Comparison of ENCODE assay signal across 24 cellular contexts in the genomic region with DNA sequence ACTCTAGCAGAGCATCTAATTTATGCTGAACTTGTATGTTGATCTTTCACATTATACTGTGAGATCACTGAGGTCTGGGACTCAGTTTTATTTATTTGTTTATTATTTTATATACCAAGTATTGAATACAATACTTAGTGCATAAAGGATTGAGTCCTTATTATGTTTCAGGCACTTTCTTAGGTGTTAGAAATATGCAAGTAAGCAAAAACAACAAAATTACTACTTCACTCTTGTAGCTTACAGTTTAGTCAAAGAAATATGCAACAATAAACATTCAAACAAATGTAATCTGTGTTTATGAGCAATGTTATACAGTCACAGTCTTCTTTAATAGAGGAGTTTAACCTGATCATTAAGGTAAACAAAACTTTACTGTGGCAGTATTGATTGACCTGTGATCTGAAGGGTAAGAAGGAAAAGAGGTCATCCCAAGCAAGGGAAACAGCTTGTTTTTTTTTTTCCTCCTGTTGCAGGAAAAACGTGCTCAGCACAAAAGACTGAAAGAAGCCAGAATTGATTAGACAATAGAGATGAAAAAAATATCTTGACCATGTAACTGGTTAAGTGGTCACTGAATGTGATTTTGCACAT.
DNase-seq lines count a peak whose midpoint lies in the region; ATAC-seq, FAIRE-seq and TF ChIP-seq lines count a peak whose summit lies in the region.
"Had no signal": no experiment of that assay in that cellular context is flagged by ENCODE, and none has a peak within 500 bp of the region (broad histone marks: within the 10 kb centered on the region; RNA-seq: fewer than 3 reads in every experiment).

No MANE protein-coding gene starts in this region.

- no peak overlapping the region for H2BK5ac ChIP-seq in IMR-90 (ENCODE audit: low read depth, low read length, poor library complexity, severe bottlenecking)

- no peak overlapping the region for H4K91ac ChIP-seq in IMR-90 (ENCODE audit: insufficient read depth, low read depth, low read length)

- H3K4me1 Mint-ChIP-seq in activated CD4-positive, alpha-beta T cell treated with anti-CD3 and anti-CD28 coated beads, Interleukin-2, amount 10 ng/mL, durations not matched to agents 7 days and 5 days = no peaks in the 10 kb centered on the region
- H3K4me1 Mint-ChIP-seq: CD14-positive monocyte; CD8-positive, alpha-beta memory T cell had no signal

- H3K23ac ChIP-seq in IMR-90 (ENCODE audit: low read depth, low read length) = no peak overlapping the region

- H3K56ac ChIP-seq in IMR-90 (ENCODE audit: extremely low read depth, insufficient read depth, low read length) = no peak overlapping the region

- no peak overlapping the region for H3K4me3 Mint-ChIP-seq in activated CD4-positive, alpha-beta T cell treated with anti-CD3 and anti-CD28 coated beads, Interleukin-2, amount 10 ng/mL, durations not matched to agents 7 days and 5 days
- H3K4me3 Mint-ChIP-seq: CD14-positive monocyte; CD4-positive, alpha-beta T cell; CD8-positive, alpha-beta memory T cell; HFFc6 had no signal

- in situ Hi-C loops in IMR-90 (cut with MboI; ENCODE audit: low sequenced_read_pairs) (no loop called here), K562 (cut with MboI) (no loop called here), ACHN (cut with HindIII; ENCODE audit: low pct_ligation_motif_present, low pct_unique_long_range_greater_than_20kb, low sequenced_read_pairs) (no loop called here)

- no peak for ATAC-seq in IMR-90 (ENCODE audit: low read depth)
- no peak for ATAC-seq in K562
- no peak for ATAC-seq in GM21447 (IDR thresholded peaks at IDR 0.05; ENCODE audit: unreplicated experiment)

- no peak overlapping the region for H2AK9ac ChIP-seq in IMR-90 (replicated peaks; ENCODE audit: low read depth, low read length, poor library complexity)

- H3K36me3 ChIP-seq in IMR-90 (ENCODE audit: control insufficient read depth, insufficient read depth, low read length) = no peaks in the 10 kb centered on the region
- no peaks in the 10 kb centered on the region for H3K36me3 ChIP-seq in K562 (ENCODE audit: control insufficient read depth, insufficient read depth, low read length)
- H3K36me3 ChIP-seq in liver (ENCODE audit: control insufficient read depth in 4 of 4, insufficient read depth in 3 of 4, low read depth in 1 of 4, low read length in 3 of 4) = no peaks in the 10 kb centered on the region
- H3K36me3 ChIP-seq: BE2C; BLaER1 treated with 17β-estradiol and CSF1 and Interleukin-3, amounts not matched to agents 10 nM and 100 nM; HAP-1 had no signal

- no peak overlapping the region for H3K14ac ChIP-seq in IMR-90 (replicated peaks; ENCODE audit: low read depth, low read length)

- no peak overlapping the region for H3K27ac Mint-ChIP-seq in activated CD4-positive, alpha-beta T cell treated with anti-CD3 and anti-CD28 coated beads, Interleukin-2, amount 10 ng/mL, durations not matched to agents 7 days and 5 days
- H3K27ac Mint-ChIP-seq: CD14-positive monocyte; CD4-positive, alpha-beta T cell; CD8-positive, alpha-beta memory T cell; HFFc6 had no signal

- peaks cover 7% of the 10 kb centered on the region for H3K9me3 Mint-ChIP-seq in activated CD4-positive, alpha-beta T cell treated with anti-CD3 and anti-CD28 coated beads, Interleukin-2, amount 10 ng/mL, durations not matched to agents 7 days and 5 days

- TF ChIP-seq EP300 in K562 (IDR thresholded peaks at IDR 0.05; ENCODE audit: low read length) = no peak

- DNase-seq in IMR-90 (no peak), K562 (ENCODE audit: extremely low read depth in 1 of 4, low spot score in 3 of 4) (no peak), EL (no peak), ACHN (no peak)
- DNase-seq in activated CD4-positive, alpha-beta T cell treated with anti-CD3 and anti-CD28 coated beads, Interleukin-2, amount 10 ng/mL, durations not matched to agents 7 days and 5 days = no peak
- DNase-seq: 8988T; AML-193; BE2C; CD4-positive, alpha-beta T cell; CD8-positive, alpha-beta memory T cell; DMS 273 treated with DMSO at 0.1 percent for 48 hours; DMS79; GF-D8; GOT3; HFFc6 had no signal

- no peak overlapping the region for H3K18ac ChIP-seq in IMR-90 (ENCODE audit: low read depth, low read length)

- CTCF ChIA-PET in IMR-90 (lab: Yijun Ruan, JAX) = no interaction called here
- CTCF ChIA-PET in K562 (lab: Yijun Ruan, JAX; ENCODE audit: low intra/inter-chr PET ratio) = no interaction called here
- CTCF ChIA-PET in activated CD4-positive, alpha-beta T cell treated with anti-CD3 and anti-CD28 coated beads, Interleukin-2, amount 10 ng/mL, durations not matched to agents 7 days and 5 days (lab: Charles Lee) = no interaction called here

- H3K9ac ChIP-seq in IMR-90 (ENCODE audit: low read depth, low read length) = no peak overlapping the region
- no peak overlapping the region for H3K9ac ChIP-seq in K562 (ENCODE audit: insufficient read depth in 1 of 2, low read depth in 2 of 2, low read length in 2 of 2)
- H3K9ac ChIP-seq in liver (ENCODE audit: low read depth in 1 of 2, low read length in 2 of 2) = no peak overlapping the region
- H3K9ac ChIP-seq: BLaER1 treated with 17β-estradiol and CSF1 and Interleukin-3, amounts not matched to agents 10 nM and 100 nM had no signal

- POLR2A ChIA-PET in IMR-90 (lab: Charles Lee; ENCODE audit: unreplicated experiment) = no interaction called here
- POLR2A ChIA-PET in K562 (lab: Yijun Ruan, JAX) = no interaction called here
- POLR2A ChIA-PET in activated CD4-positive, alpha-beta T cell treated with anti-CD3 and anti-CD28 coated beads, Interleukin-2, amount 10 ng/mL, durations not matched to agents 7 days and 5 days (lab: Charles Lee) = no interaction called here

- H3K36me3 Mint-ChIP-seq in activated CD4-positive, alpha-beta T cell treated with anti-CD3 and anti-CD28 coated beads, Interleukin-2, amount 10 ng/mL, durations not matched to agents 7 days and 5 days (ENCODE audit: low read depth) = no peaks in the 10 kb centered on the region
- H3K36me3 Mint-ChIP-seq: CD14-positive monocyte; CD8-positive, alpha-beta memory T cell had no signal

- H4K5ac ChIP-seq in IMR-90 (ENCODE audit: low read depth, low read length) = no peak overlapping the region

- TF ChIP-seq RAD21 in IMR-90 (IDR thresholded peaks at IDR 0.05; ENCODE audit: low read length) (no peak), K562 (CRISPR knock-in tag; conservative IDR thresholded peaks at IDR 0.05 in 1 of 2, IDR thresholded peaks at IDR 0.05 in 1 of 2) (no peak), liver (IDR thresholded peaks at IDR 0.05) (peak; percentile 14 to 31)

- H4K20me1 ChIP-seq in IMR-90 (ENCODE audit: insufficient read depth, low read length) = no peaks in the 10 kb centered on the region
- H4K20me1 ChIP-seq in K562 (replicated peaks; ENCODE audit: control insufficient read depth, insufficient read depth, low read length) = no peaks in the 10 kb centered on the region
- H4K20me1 ChIP-seq: BLaER1 treated with 17β-estradiol and CSF1 and Interleukin-3, amounts not matched to agents 10 nM and 100 nM had no signal

- BruUV-seq in IMR-90 (replicated peaks; lab: Mats Ljungman, UMichigan) (no TSS peak), K562 (replicated peaks; lab: Mats Ljungman, UMichigan) (no TSS peak)

- intact Hi-C loops in IMR-90 (cut with micrococcal nuclease) (no loop called here), K562 (cut with micrococcal nuclease) (no loop called here)

- no peak overlapping the region for H2BK120ac ChIP-seq in IMR-90 (ENCODE audit: low read depth, low read length)

- FAIRE-seq in K562 (lab: Jason Lieb, UNC) = no peak
- FAIRE-seq: D721Med, GM12891, GM18507, H54 had no signal

- H3K4me2 ChIP-seq in IMR-90 (ENCODE audit: low read depth, low read length) (no peak overlapping the region), K562 (ENCODE audit: insufficient read depth, low read length) (no peak overlapping the region)
- H3K4me2 ChIP-seq: BLaER1 treated with 17β-estradiol and CSF1 and Interleukin-3, amounts not matched to agents 10 nM and 100 nM had no signal

- peaks cover 16% of the 10 kb centered on the region for H3K9me3 ChIP-seq in IMR-90 (ENCODE audit: control insufficient read depth, insufficient read depth, low read length)
- peaks cover 2% of the 10 kb centered on the region; the same call in 1 of the 2 replicates for H3K9me3 ChIP-seq in K562 (replicated peaks; ENCODE audit: control insufficient read depth, insufficient read depth, low read depth, low read length)
- H3K9me3 ChIP-seq in liver (ENCODE audit: control insufficient read depth in 4 of 4, low read length in 3 of 4) = no peaks in the 10 kb centered on the region
- H3K9me3 ChIP-seq: BE2C, HAP-1 had no signal

- no peaks in the 10 kb centered on the region for H3K9me1 ChIP-seq in IMR-90 (ENCODE audit: insufficient read depth, low read length)
- H3K9me1 ChIP-seq in K562 (ENCODE audit: control insufficient read depth, insufficient read depth, low read length) = no peaks in the 10 kb centered on the region

- no peak overlapping the region for H2AK5ac ChIP-seq in IMR-90 (ENCODE audit: low read depth, low read length)

- no peak overlapping the region for H3K27ac ChIP-seq in IMR-90 (ENCODE audit: insufficient read depth, low read length)
- no peak overlapping the region for H3K27ac ChIP-seq in K562 (ENCODE audit: extremely low read depth, low read depth, low read length)
- H3K27ac ChIP-seq in liver (ENCODE audit: low read depth in 1 of 2, low read length in 2 of 2) = no peak overlapping the region
- H3K27ac ChIP-seq: BLaER1 treated with 17β-estradiol and CSF1 and Interleukin-3, amounts not matched to agents 10 nM and 100 nM had no signal

- H3K27me3 Mint-ChIP-seq in activated CD4-positive, alpha-beta T cell treated with anti-CD3 and anti-CD28 coated beads, Interleukin-2, amount 10 ng/mL, durations not matched to agents 7 days and 5 days = no peaks in the 10 kb centered on the region
- H3K27me3 Mint-ChIP-seq: CD4-positive, alpha-beta T cell; CD8-positive, alpha-beta memory T cell had no signal

- H3K27me3 ChIP-seq in IMR-90 (ENCODE audit: control insufficient read depth, insufficient read depth, low read length) (no peaks in the 10 kb centered on the region), K562 (ENCODE audit: control insufficient read depth in 2 of 2, insufficient read depth in 2 of 2, low read length in 2 of 2) (no peaks in the 10 kb centered on the region), liver (ENCODE audit: control insufficient read depth in 4 of 4, insufficient read depth in 4 of 4, low read length in 3 of 4) (no peaks in the 10 kb centered on the region)
- H3K27me3 ChIP-seq: BE2C; BLaER1 treated with 17β-estradiol and CSF1 and Interleukin-3, amounts not matched to agents 10 nM and 100 nM had no signal

- TF ChIP-seq CTCF in IMR-90 (conservative IDR thresholded peaks at IDR 0.05; ENCODE audit: low read depth, low read length) (no peak), K562 (IDR thresholded peaks at IDR 0.05 in 2 of 3, conservative IDR thresholded peaks at IDR 0.05 in 1 of 3; ENCODE audit: insufficient read depth in 2 of 3, low read depth in 1 of 3, low read length in 3 of 3) (no peak), liver (IDR thresholded peaks at IDR 0.05; ENCODE audit: low read depth, low read length, missing input control) (no peak)

- H2AFZ ChIP-seq in IMR-90 (replicated peaks; ENCODE audit: low read length, poor library complexity) (no peak overlapping the region), K562 (ENCODE audit: low read depth, low read length) (no peak overlapping the region)

- H3K4me1 ChIP-seq in IMR-90 (ENCODE audit: control insufficient read depth, insufficient read depth, low read length) (no peaks in the 10 kb centered on the region), K562 (replicated peaks in 1 of 2; ENCODE audit: control insufficient read depth in 2 of 2, insufficient read depth in 2 of 2, low read length in 2 of 2) (no peaks in the 10 kb centered on the region), liver (ENCODE audit: control insufficient read depth in 4 of 4, insufficient read depth in 4 of 4, low read length in 3 of 4) (peaks cover 0 to 10% (median 3%) of the 10 kb centered on the region in 4 donors)
- H3K4me1 ChIP-seq: BE2C; BLaER1 treated with 17β-estradiol and CSF1 and Interleukin-3, amounts not matched to agents 10 nM and 100 nM; HAP-1 had no signal

- no peaks in the 10 kb centered on the region for H3K79me2 ChIP-seq in K562 (ENCODE audit: control insufficient read depth, insufficient read depth, low read length)

- no peak overlapping the region for H2BK20ac ChIP-seq in IMR-90 (ENCODE audit: low read depth, low read length)

- no peak overlapping the region for H3K4me3 ChIP-seq in IMR-90 (ENCODE audit: insufficient read depth, low read depth, low read length)
- no peak overlapping the region for H3K4me3 ChIP-seq in K562
- no peak overlapping the region for H3K4me3 ChIP-seq in liver (ENCODE audit: low read depth in 1 of 3, low read length in 3 of 3)
- H3K4me3 ChIP-seq: BLaER1 treated with 17β-estradiol and CSF1 and Interleukin-3, amounts not matched to agents 10 nM and 100 nM; HAP-1 had no signal

- no peak overlapping the region for H4K8ac ChIP-seq in IMR-90 (ENCODE audit: low read depth in 2 of 2, low read length in 2 of 2)

- WGBS in IMR-90 (ENCODE audit: extremely low coverage in 2 of 2, insufficient read length in 1 of 2), 2 experiments = no CpG with 5 or more reads among the region's 1 CpG
- 0% methylated on average over 1 of the region's 1 CpG for WGBS in K562 (ENCODE audit: insufficient coverage, low coverage, missing lambda C conversion rate)
- WGBS in liver = 0% methylated on average over 1 of the region's 1 CpG

- no peak for TF ChIP-seq POLR2A in IMR-90 (IDR thresholded peaks at IDR 0.05; ENCODE audit: low read depth, low read length)
- no peak for TF ChIP-seq POLR2A in K562 (conservative IDR thresholded peaks at IDR 0.05)

- no peak overlapping the region for H3K4ac ChIP-seq in IMR-90 (ENCODE audit: low read depth, low read length)

- no peaks in the 10 kb centered on the region for H3K79me1 ChIP-seq in IMR-90 (ENCODE audit: low read depth in 1 of 2, low read length in 2 of 2)

- no peak overlapping the region for H2BK15ac ChIP-seq in IMR-90 (ENCODE audit: low read depth, low read length)

- dilution Hi-C loops in IMR-90 (cut with HindIII; ENCODE audit: low sequenced_read_pairs, unreplicated experiment) = no loop called here
